ENCODE assay signal across 13 cellular contexts in the genomic region with DNA sequence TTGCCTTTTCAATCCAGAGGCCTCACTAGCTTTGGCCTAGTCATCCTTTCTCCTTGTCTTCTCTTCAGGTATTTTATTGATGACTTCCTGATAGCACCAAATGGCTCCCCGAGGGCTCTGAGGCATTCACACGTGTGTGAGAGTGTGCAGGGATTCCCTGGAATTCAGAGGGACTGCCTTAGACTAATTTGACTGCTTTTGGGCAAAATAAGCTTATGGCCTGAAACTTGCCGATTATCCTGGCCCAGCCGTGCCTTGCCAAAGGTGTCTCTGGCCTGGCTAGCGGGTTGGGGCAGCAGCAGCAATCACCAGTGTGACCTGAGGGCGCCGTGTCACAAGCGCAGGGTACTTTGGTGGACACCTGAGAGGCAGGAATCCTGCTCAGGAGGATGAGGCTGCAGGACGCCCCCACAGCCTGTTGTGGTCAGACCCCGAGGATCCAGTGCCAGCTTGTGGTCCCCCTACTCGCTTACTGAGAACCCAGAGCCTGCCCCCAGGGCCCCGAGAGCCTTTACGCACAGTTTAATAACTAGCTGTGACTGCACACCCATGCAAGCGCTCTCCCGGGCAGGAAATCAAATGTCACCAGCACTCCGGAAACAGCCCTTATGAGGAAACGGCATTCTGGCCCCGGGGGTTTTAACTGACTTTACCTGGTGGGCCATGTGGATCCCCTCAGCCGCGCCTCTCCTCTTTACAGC.
A peak's percentile ranks its signal among the peaks of the same experiment; 100 is the strongest.
DNase-seq lines count a peak whose midpoint lies in the region; ATAC-seq, FAIRE-seq and TF ChIP-seq lines count a peak whose summit lies in the region.
"Had no signal": no experiment of that assay in that cellular context is flagged by ENCODE, and none has a peak within 500 bp of the region (broad histone marks: within the 10 kb centered on the region; RNA-seq: fewer than 3 reads in every experiment).

No MANE protein-coding gene starts in this region.

- POLR2A ChIA-PET in activated naive CD8-positive, alpha-beta T cell treated with anti-CD3 and anti-CD28 coated beads, Interleukin-2, amount 10 ng/mL, durations not matched to agents 7 days and 5 days (lab: Charles Lee): interaction anchor here (0.6 to 1.1 kb wide), 3 partner anchors 9 to 349 kb away, joined by 3 to 5 read pairs (median 3); no protein-coding TSS in a partner anchor

- peak overlapping the region; percentile 75 for H3K27ac Mint-ChIP-seq in activated naive CD8-positive, alpha-beta T cell treated with anti-CD3 and anti-CD28 coated beads, Interleukin-2, amount 10 ng/mL, durations not matched to agents 7 days and 5 days
- H3K27ac Mint-ChIP-seq: stimulated activated effector memory CD8-positive, alpha-beta T cell treated with anti-CD3 and anti-CD28 coated beads, Interleukin-12 subunit alpha, Interleukin-12 subunit beta, amount 100 ng/mL, for 72 hours had no signal

- H3K27me3 Mint-ChIP-seq in activated T-cell treated with anti-CD3 and anti-CD28 coated beads, Interleukin-2, amount 50 U/mL, for 4 hours (ENCODE audit: low read depth): no peaks in the 10 kb centered on the region
- H3K27me3 Mint-ChIP-seq in activated naive CD8-positive, alpha-beta T cell treated with anti-CD3 and anti-CD28 coated beads, Interleukin-2, amount 10 ng/mL, durations not matched to agents 7 days and 5 days: peaks cover 10% of the 10 kb centered on the region

- no peaks in the 10 kb centered on the region for H3K36me3 Mint-ChIP-seq in activated T-cell treated with anti-CD3 and anti-CD28 coated beads, Interleukin-2, amount 50 U/mL, for 4 hours (ENCODE audit: insufficient read depth)
- no peaks in the 10 kb centered on the region for H3K36me3 Mint-ChIP-seq in activated naive CD8-positive, alpha-beta T cell treated with anti-CD3 and anti-CD28 coated beads, Interleukin-2, amount 10 ng/mL, durations not matched to agents 7 days and 5 days
- H3K36me3 Mint-ChIP-seq: stimulated activated effector memory CD8-positive, alpha-beta T cell treated with anti-CD3 and anti-CD28 coated beads, Interleukin-12 subunit alpha, Interleukin-12 subunit beta, amount 100 ng/mL, for 72 hours had no signal

- H3K9me3 Mint-ChIP-seq in activated T-cell treated with anti-CD3 and anti-CD28 coated beads, Interleukin-2, amount 50 U/mL, for 4 hours: no peaks in the 10 kb centered on the region
- H3K9me3 Mint-ChIP-seq in activated naive CD8-positive, alpha-beta T cell treated with anti-CD3 and anti-CD28 coated beads, Interleukin-2, amount 10 ng/mL, durations not matched to agents 7 days and 5 days: no peaks in the 10 kb centered on the region
- H3K9me3 Mint-ChIP-seq: stimulated activated effector memory CD8-positive, alpha-beta T cell treated with anti-CD3 and anti-CD28 coated beads, Interleukin-12 subunit alpha, Interleukin-12 subunit beta, amount 100 ng/mL, for 72 hours had no signal

- DNase-seq in activated T-cell treated with anti-CD3 and anti-CD28 coated beads, Interleukin-2, amount 50 U/mL, for 4 hours: no peak
- DNase-seq in activated T-cell treated with anti-CD3 and anti-CD28 coated beads for 4 hours (no peak), NB4 (ENCODE audit: low read depth) (peak; percentile 25), posterior vena cava (ENCODE audit: low spot score) (peak; percentile 72), COR-L47 (lab: John Stamatoyannopoulos, UW) (no peak), D721Med (ENCODE audit: insufficient read length, low spot score) (no peak), medulla oblongata (ENCODE audit: extremely low spot score) (no peak)
- DNase-seq in activated naive CD8-positive, alpha-beta T cell treated with anti-CD3 and anti-CD28 coated beads, Interleukin-2, amount 10 ng/mL, durations not matched to agents 7 days and 5 days: peak; percentile 48
- DNase-seq: ACHN, Caco-2, dermis blood vessel endothelial cell, mucosa of descending colon had no signal

- H3K4me3 Mint-ChIP-seq in activated T-cell treated with anti-CD3 and anti-CD28 coated beads, Interleukin-2, amount 50 U/mL, for 4 hours: no peak overlapping the region
- H3K4me3 Mint-ChIP-seq in activated naive CD8-positive, alpha-beta T cell treated with anti-CD3 and anti-CD28 coated beads, Interleukin-2, amount 10 ng/mL, durations not matched to agents 7 days and 5 days: peak overlapping the region; percentile 47
- H3K4me3 Mint-ChIP-seq: stimulated activated effector memory CD8-positive, alpha-beta T cell treated with anti-CD3 and anti-CD28 coated beads, Interleukin-12 subunit alpha, Interleukin-12 subunit beta, amount 100 ng/mL, for 72 hours had no signal

- intact Hi-C loops in posterior vena cava (cut with DNase I): no loop called here

- no peak overlapping the region for H3K4me3 ChIP-seq in NB4 (ENCODE audit: low read depth, low read length)
- H3K4me3 ChIP-seq: mucosa of descending colon had no signal

- TF ChIP-seq POLR2A in NB4 (IDR thresholded peaks at IDR 0.05; ENCODE audit: extremely low read depth, insufficient read length): no peak

- ATAC-seq in activated T-cell treated with anti-CD3 and anti-CD28 coated beads, Interleukin-2, amount 50 U/mL, for 4 hours: peak; percentile 50 to 51
- peak; percentile 71 for ATAC-seq in activated naive CD8-positive, alpha-beta T cell treated with anti-CD3 and anti-CD28 coated beads, Interleukin-2, amount 10 ng/mL, durations not matched to agents 7 days and 5 days (ENCODE audit: low read depth)
- ATAC-seq: mucosa of descending colon; stimulated activated effector memory CD8-positive, alpha-beta T cell treated with anti-CD3 and anti-CD28 coated beads, Interleukin-12 subunit alpha, Interleukin-12 subunit beta, amount 100 ng/mL, for 72 hours had no signal

- TF ChIP-seq CTCF in NB4 (IDR thresholded peaks at IDR 0.05; ENCODE audit: low read depth, low read length): no peak
- no peak for TF ChIP-seq CTCF in D721Med (IDR thresholded peaks at IDR 0.05; ENCODE audit: insufficient read depth, missing control alignments)

- no peak for FAIRE-seq in D721Med (lab: Jason Lieb, UNC)

- peaks cover 8% of the 10 kb centered on the region for H3K4me1 Mint-ChIP-seq in activated T-cell treated with anti-CD3 and anti-CD28 coated beads, Interleukin-2, amount 50 U/mL, for 4 hours (ENCODE audit: low read depth)
- peaks cover 18% of the 10 kb centered on the region for H3K4me1 Mint-ChIP-seq in activated naive CD8-positive, alpha-beta T cell treated with anti-CD3 and anti-CD28 coated beads, Interleukin-2, amount 10 ng/mL, durations not matched to agents 7 days and 5 days

Comparison
In these comparisons a context has a peak if more than half of its experiments do, and no peak if none do; other contexts are left out.
1. DNase-seq: peak in NB4 (single experiment), activated naive CD8-positive, alpha-beta T cell treated with anti-CD3 and anti-CD28 coated beads, Interleukin-2, amount 10 ng/mL, durations not matched to agents 7 days and 5 days (single experiment) and posterior vena cava (single experiment); none in activated T-cell treated with anti-CD3 and anti-CD28 coated beads, Interleukin-2, amount 50 U/mL, for 4 hours (single experiment), activated T-cell treated with anti-CD3 and anti-CD28 coated beads for 4 hours (single experiment), COR-L47 (single experiment), D721Med (single experiment) and medulla oblongata (single experiment).